11 cellular contexts compared by ENCODE assay signal in the genomic region with DNA sequence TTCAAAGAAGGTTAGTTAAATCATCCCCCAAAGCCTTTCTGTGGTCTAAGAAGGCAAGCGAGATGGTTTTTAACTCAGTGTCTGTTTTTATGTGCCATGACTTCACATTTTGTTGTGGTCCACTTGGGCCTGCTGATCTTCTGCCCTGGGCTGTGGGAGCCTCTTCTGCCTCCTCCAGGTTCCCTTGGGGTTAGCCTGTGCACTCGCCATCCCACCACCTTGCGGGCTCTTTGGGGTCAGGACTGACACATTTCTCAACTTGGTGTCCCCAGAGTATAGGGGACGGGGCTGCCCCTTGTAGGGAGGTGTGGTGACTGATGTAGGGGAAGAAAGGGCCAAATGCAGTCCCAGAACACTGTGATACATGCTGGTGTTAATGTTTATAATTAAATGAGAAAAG.
A peak's percentile ranks its signal among the peaks of the same experiment; 100 is the strongest.
DNase-seq lines count a peak whose midpoint lies in the region; ATAC-seq and TF ChIP-seq lines count a peak whose summit lies in the region.
"Had no signal": no experiment of that assay in that cellular context is flagged by ENCODE, and none has a peak within 500 bp of the region (broad histone marks: within the 10 kb centered on the region; RNA-seq: fewer than 3 reads in every experiment).

No MANE protein-coding gene starts in this region.

- no peak overlapping the region for H3K4me3 ChIP-seq in OCI-LY3 (ENCODE audit: low read length)
- H3K4me3 ChIP-seq: skin epidermis had no signal

- TF ChIP-seq CTCF in OCI-LY3 (IDR thresholded peaks at IDR 0.05; ENCODE audit: low read depth, low read length), result no peak

- peaks cover 17% of the 10 kb centered on the region for H3K4me1 ChIP-seq in OCI-LY3 (ENCODE audit: low read length)

- peak; percentile 80 to 94 for ATAC-seq in activated CD4-positive, CD25-positive, alpha-beta regulatory T cell treated with anti-CD3 and anti-CD28 coated beads, Interleukin-2, amount 50 U/mL, for 24 hours
- peak; percentile 87 for ATAC-seq in GM21825 (IDR thresholded peaks at IDR 0.05; ENCODE audit: unreplicated experiment)

- peaks cover 33% of the 10 kb centered on the region for H3K79me2 ChIP-seq in OCI-LY3 (ENCODE audit: low read length)

- H3K4me2 ChIP-seq in OCI-LY3 (ENCODE audit: low read length), result peak overlapping the region; percentile 28

- peaks cover 32% of the 10 kb centered on the region for H3K36me3 ChIP-seq in OCI-LY3 (replicated peaks; ENCODE audit: low read depth, low read length)

- no peak overlapping the region for H2AFZ ChIP-seq in OCI-LY3 (ENCODE audit: low read depth, low read length)

- peaks cover 100% of the 10 kb centered on the region for H4K20me1 ChIP-seq in OCI-LY3 (ENCODE audit: insufficient read depth, low read length)

- no peak for DNase-seq in activated CD4-positive, CD25-positive, alpha-beta regulatory T cell (lab: John Stamatoyannopoulos, UW)
- peak; percentile 18 to 46 (median 33) for DNase-seq in stimulated activated CD4-positive, alpha-beta T cell treated with anti-CD3 and anti-CD28 coated beads, TNF-alpha, amount 100 ng/mL, for 48 hours (ENCODE audit: low read depth in 3 of 3)
- DNase-seq in HPDE6-E6E7 (ENCODE audit: extremely low spot score) (no peak), NCI-H146 (lab: John Stamatoyannopoulos, UW) (no peak), amniotic stem cell (lab: John Stamatoyannopoulos, UW) (no peak)
- DNase-seq: NCI-H1105 treated with DMSO at 0.1 percent for 48 hours had no signal

- no peaks in the 10 kb centered on the region for H3K9me3 ChIP-seq in OCI-LY3 (ENCODE audit: insufficient read depth, low read length)

- no peak overlapping the region for H3K27ac ChIP-seq in OCI-LY3 (ENCODE audit: low read length)
- H3K27ac ChIP-seq: 22Rv1 had no signal

- H3K9ac ChIP-seq in OCI-LY3 (ENCODE audit: low read length), result no peak overlapping the region

- no peaks in the 10 kb centered on the region for H3K27me3 ChIP-seq in OCI-LY3 (ENCODE audit: low read depth, low read length)

Comparison
In these comparisons a context has a peak if more than half of its experiments do, and no peak if none do; other contexts are left out.
1. DNase-seq: peak in stimulated activated CD4-positive, alpha-beta T cell treated with anti-CD3 and anti-CD28 coated beads, TNF-alpha, amount 100 ng/mL, for 48 hours (3 of 3); none in activated CD4-positive, CD25-positive, alpha-beta regulatory T cell (0 of 4), HPDE6-E6E7 (single experiment), NCI-H146 (single experiment) and amniotic stem cell (single experiment).